ENCODE assay signal across 15 cellular contexts in genomic region chr1:56024155-56024554, GRCh38.
"Had no signal": no experiment of that assay in that cellular context is flagged by ENCODE, and none has a peak within 500 bp of the region (broad histone marks: within the 10 kb centered on the region; RNA-seq: fewer than 3 reads in every experiment).

No MANE protein-coding gene starts in this region.

- H3K9me3 ChIP-seq: esophagus muscularis mucosa, gastroesophageal sphincter, mucosa of descending colon, neutrophil, psoas muscle, right atrium auricular region had no signal

- H3K27me3 Mint-ChIP-seq: type B pancreatic cell had no signal

- H3K4me3 ChIP-seq: dorsolateral prefrontal cortex, esophagus muscularis mucosa, gastroesophageal sphincter, mucosa of descending colon, psoas muscle, right atrium auricular region, smooth muscle cell had no signal

- H3K27ac ChIP-seq: dorsolateral prefrontal cortex, esophagus muscularis mucosa, gastroesophageal sphincter, neutrophil, psoas muscle, right atrium auricular region had no signal

- H3K4me1 Mint-ChIP-seq: naive thymus-derived CD8-positive, alpha-beta T cell had no signal

- H3K4me1 ChIP-seq: esophagus muscularis mucosa, psoas muscle, right atrium auricular region had no signal

- ATAC-seq: gastroesophageal sphincter; mucosa of descending colon; naive thymus-derived CD8-positive, alpha-beta T cell; psoas muscle had no signal

- H3K4me3 Mint-ChIP-seq: naive thymus-derived CD8-positive, alpha-beta T cell; type B pancreatic cell had no signal

- H3K27ac Mint-ChIP-seq: naive thymus-derived CD8-positive, alpha-beta T cell; type B pancreatic cell had no signal

- DNase-seq: cortex of kidney; dorsolateral prefrontal cortex; effector CD8-positive, alpha-beta T cell; glutamatergic neuron; mucosa of descending colon; naive thymus-derived CD8-positive, alpha-beta T cell; psoas muscle; stimulated activated CD4-positive, alpha-beta T cell treated with anti-CD3 and anti-CD28 coated beads, Interleukin-2, amount 100 ng/mL, for 48 hours; stimulated activated naive CD4-positive, alpha-beta T cell treated with Interleukin-2 at 50 U/mL for 16 hours had no signal

- H3K4me2 ChIP-seq: smooth muscle cell had no signal

- H3K36me3 ChIP-seq: esophagus muscularis mucosa, gastroesophageal sphincter, neutrophil, right atrium auricular region had no signal

- H3K36me3 Mint-ChIP-seq: naive thymus-derived CD8-positive, alpha-beta T cell; type B pancreatic cell had no signal

- H3K27me3 ChIP-seq: dorsolateral prefrontal cortex, esophagus muscularis mucosa, gastroesophageal sphincter, neutrophil, right atrium auricular region had no signal
